9 cellular contexts compared by ENCODE assay signal in the genomic region with DNA sequence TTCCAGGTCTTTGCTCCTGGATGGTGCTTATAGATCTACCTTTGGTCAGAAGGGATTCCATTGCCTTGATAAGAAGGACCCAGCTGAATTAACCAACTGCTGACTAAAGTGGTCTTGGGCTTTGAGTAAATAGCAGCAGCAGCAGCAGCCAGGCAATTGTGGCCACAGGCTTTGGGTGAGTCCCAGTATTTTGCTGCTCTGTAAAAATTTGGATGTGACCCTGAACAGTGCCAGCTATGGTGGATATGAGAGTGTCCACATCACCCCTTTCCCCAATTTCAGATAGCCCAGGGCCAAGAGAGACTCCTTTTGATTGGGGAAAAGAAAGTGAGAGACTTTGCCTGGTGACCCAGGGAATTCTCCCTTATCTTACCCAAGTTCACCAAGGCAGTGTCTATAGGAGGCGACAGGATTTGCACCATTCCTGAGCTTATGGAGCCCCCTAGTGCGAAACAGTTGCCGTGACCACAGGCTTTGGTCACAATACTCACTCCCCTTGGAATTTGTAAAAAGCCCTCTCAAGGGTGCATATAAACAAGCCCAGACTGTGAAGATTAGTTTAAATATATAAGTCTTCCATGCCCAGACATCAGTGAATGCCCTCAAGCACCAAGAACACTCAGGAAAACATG.
DNase-seq lines count a peak whose midpoint lies in the region; ATAC-seq and TF ChIP-seq lines count a peak whose summit lies in the region.
"Had no signal": no experiment of that assay in that cellular context is flagged by ENCODE, and none has a peak within 500 bp of the region (broad histone marks: within the 10 kb centered on the region; RNA-seq: fewer than 3 reads in every experiment).

No MANE protein-coding gene starts in this region.

- peak; percentile 77 for ATAC-seq in GM18867 (IDR thresholded peaks at IDR 0.05; ENCODE audit: unreplicated experiment)
- peak; percentile 61 for ATAC-seq in HG03460 (IDR thresholded peaks at IDR 0.05; ENCODE audit: unreplicated experiment)
- ATAC-seq in SK-N-SH treated with all-trans-retinoic acid at 6 μM for 48 hours = peak; percentile 71

- in situ Hi-C loops in G401 (cut with HindIII; ENCODE audit: low sequenced_read_pairs) = no loop called here

- DNase-seq in A172 (ENCODE audit: low spot score) (peak; percentile 28), iPS-NIHi11 (ENCODE audit: low spot score) (peak; percentile 49), G401 (ENCODE audit: low spot score) (no peak), ovary (no peak), tibial nerve (ENCODE audit: low spot score in 2 of 2) (no peak)

- H3K27ac ChIP-seq in ovary (no peak overlapping the region), tibial nerve (no peak overlapping the region)
- H3K27ac ChIP-seq: parathyroid adenoma had no signal

- H3K4me1 ChIP-seq in ovary (ENCODE audit: insufficient read depth) = no peaks in the 10 kb centered on the region
- H3K4me1 ChIP-seq in tibial nerve = no peaks in the 10 kb centered on the region
- H3K4me1 ChIP-seq: parathyroid adenoma had no signal

- TF ChIP-seq EP300 in ovary (IDR thresholded peaks at IDR 0.05) (no peak), tibial nerve (IDR thresholded peaks at IDR 0.05) (no peak)

- H3K36me3 ChIP-seq in ovary = no peaks in the 10 kb centered on the region
- H3K36me3 ChIP-seq in tibial nerve = no peaks in the 10 kb centered on the region

- no peak for TF ChIP-seq POLR2A in ovary (IDR thresholded peaks at IDR 0.05)
- TF ChIP-seq POLR2A in tibial nerve (IDR thresholded peaks at IDR 0.05) = no peak

- H3K27me3 ChIP-seq in ovary (no peaks in the 10 kb centered on the region), tibial nerve (no peaks in the 10 kb centered on the region)

- 5 to 19% (median 12%) methylated on average over 3 of the region's 3 CpGs for WGBS in ovary, 3 donors
- WGBS in tibial nerve, 2 donors = 9 to 21% methylated on average over 3 of the region's 3 CpGs

- intact Hi-C loops in ovary (cut with DNase I) = no loop called here

- H3K4me3 ChIP-seq in ovary (no peak overlapping the region), tibial nerve (no peak overlapping the region)

- H3K9me3 ChIP-seq in ovary (no peaks in the 10 kb centered on the region), tibial nerve (peaks cover 0 to 13% (median 3%) of the 10 kb centered on the region in 4 donors)

- TF ChIP-seq CTCF in ovary (IDR thresholded peaks at IDR 0.05) (no peak), tibial nerve (IDR thresholded peaks at IDR 0.05) (no peak)

TF ChIP-seq in SK-N-SH treated with all-trans-retinoic acid at 6 μM for 48 hours, 23 proteins besides CTCF, POLR2A, EP300 and RAD21:
- TF ChIP-seq RARB (CRISPR knock-in tag; IDR thresholded peaks at IDR 0.05) (no peak), OSR1 (CRISPR knock-in tag; IDR thresholded peaks at IDR 0.05) (no peak), ZNF8 (CRISPR knock-in tag; IDR thresholded peaks at IDR 0.05) (no peak), TOX (CRISPR knock-in tag; IDR thresholded peaks at IDR 0.05; ENCODE audit: borderline replicate concordance) (no peak), ZFP30 (CRISPR knock-in tag; IDR thresholded peaks at IDR 0.05) (no peak), ARNTL (CRISPR knock-in tag; IDR thresholded peaks at IDR 0.05; ENCODE audit: borderline replicate concordance, low read depth) (no peak), ISL1 (CRISPR knock-in tag; IDR thresholded peaks at IDR 0.05) (no peak), CSDC2 (CRISPR knock-in tag; IDR thresholded peaks at IDR 0.05) (no peak), ZC3H10 (CRISPR knock-in tag; IDR thresholded peaks at IDR 0.05) (no peak), ZFP3 (CRISPR knock-in tag; IDR thresholded peaks at IDR 0.05) (no peak), GLIS3 (CRISPR knock-in tag; IDR thresholded peaks at IDR 0.05) (no peak), BACH2 (CRISPR knock-in tag; IDR thresholded peaks at IDR 0.05; ENCODE audit: borderline replicate concordance) (no peak), ESRRG (CRISPR knock-in tag; IDR thresholded peaks at IDR 0.05) (no peak)
- TF ChIP-seq, protein P1, sequence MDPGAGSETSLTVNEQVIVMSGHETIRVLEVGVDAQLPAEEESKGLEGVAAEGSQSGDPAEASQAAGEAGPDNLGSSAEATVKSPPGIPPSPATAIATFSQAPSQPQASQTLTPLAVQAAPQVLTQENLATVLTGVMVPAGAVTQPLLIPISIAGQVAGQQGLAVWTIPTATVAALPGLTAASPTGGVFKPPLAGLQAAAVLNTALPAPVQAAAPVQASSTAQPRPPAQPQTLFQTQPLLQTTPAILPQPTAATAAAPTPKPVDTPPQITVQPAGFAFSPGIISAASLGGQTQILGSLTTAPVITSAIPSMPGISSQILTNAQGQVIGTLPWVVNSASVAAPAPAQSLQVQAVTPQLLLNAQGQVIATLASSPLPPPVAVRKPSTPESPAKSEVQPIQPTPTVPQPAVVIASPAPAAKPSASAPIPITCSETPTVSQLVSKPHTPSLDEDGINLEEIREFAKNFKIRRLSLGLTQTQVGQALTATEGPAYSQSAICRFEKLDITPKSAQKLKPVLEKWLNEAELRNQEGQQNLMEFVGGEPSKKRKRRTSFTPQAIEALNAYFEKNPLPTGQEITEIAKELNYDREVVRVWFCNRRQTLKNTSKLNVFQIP (CRISPR knock-in tag; IDR thresholded peaks at IDR 0.05; ENCODE audit: borderline replicate concordance, low read depth) = no peak
- TF ChIP-seq, protein P2, sequence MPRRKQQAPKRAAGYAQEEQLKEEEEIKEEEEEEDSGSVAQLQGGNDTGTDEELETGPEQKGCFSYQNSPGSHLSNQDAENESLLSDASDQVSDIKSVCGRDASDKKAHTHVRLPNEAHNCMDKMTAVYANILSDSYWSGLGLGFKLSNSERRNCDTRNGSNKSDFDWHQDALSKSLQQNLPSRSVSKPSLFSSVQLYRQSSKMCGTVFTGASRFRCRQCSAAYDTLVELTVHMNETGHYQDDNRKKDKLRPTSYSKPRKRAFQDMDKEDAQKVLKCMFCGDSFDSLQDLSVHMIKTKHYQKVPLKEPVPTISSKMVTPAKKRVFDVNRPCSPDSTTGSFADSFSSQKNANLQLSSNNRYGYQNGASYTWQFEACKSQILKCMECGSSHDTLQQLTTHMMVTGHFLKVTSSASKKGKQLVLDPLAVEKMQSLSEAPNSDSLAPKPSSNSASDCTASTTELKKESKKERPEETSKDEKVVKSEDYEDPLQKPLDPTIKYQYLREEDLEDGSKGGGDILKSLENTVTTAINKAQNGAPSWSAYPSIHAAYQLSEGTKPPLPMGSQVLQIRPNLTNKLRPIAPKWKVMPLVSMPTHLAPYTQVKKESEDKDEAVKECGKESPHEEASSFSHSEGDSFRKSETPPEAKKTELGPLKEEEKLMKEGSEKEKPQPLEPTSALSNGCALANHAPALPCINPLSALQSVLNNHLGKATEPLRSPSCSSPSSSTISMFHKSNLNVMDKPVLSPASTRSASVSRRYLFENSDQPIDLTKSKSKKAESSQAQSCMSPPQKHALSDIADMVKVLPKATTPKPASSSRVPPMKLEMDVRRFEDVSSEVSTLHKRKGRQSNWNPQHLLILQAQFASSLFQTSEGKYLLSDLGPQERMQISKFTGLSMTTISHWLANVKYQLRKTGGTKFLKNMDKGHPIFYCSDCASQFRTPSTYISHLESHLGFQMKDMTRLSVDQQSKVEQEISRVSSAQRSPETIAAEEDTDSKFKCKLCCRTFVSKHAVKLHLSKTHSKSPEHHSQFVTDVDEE (CRISPR knock-in tag; IDR thresholded peaks at IDR 0.05) = no peak
- TF ChIP-seq, protein P3, sequence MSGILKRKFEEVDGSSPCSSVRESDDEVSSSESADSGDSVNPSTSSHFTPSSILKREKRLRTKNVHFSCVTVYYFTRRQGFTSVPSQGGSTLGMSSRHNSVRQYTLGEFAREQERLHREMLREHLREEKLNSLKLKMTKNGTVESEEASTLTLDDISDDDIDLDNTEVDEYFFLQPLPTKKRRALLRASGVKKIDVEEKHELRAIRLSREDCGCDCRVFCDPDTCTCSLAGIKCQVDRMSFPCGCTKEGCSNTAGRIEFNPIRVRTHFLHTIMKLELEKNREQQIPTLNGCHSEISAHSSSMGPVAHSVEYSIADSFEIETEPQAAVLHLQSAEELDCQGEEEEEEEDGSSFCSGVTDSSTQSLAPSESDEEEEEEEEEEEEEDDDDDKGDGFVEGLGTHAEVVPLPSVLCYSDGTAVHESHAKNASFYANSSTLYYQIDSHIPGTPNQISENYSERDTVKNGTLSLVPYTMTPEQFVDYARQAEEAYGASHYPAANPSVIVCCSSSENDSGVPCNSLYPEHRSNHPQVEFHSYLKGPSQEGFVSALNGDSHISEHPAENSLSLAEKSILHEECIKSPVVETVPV (CRISPR knock-in tag; IDR thresholded peaks at IDR 0.05) = no peak
- TF ChIP-seq, protein P4, sequence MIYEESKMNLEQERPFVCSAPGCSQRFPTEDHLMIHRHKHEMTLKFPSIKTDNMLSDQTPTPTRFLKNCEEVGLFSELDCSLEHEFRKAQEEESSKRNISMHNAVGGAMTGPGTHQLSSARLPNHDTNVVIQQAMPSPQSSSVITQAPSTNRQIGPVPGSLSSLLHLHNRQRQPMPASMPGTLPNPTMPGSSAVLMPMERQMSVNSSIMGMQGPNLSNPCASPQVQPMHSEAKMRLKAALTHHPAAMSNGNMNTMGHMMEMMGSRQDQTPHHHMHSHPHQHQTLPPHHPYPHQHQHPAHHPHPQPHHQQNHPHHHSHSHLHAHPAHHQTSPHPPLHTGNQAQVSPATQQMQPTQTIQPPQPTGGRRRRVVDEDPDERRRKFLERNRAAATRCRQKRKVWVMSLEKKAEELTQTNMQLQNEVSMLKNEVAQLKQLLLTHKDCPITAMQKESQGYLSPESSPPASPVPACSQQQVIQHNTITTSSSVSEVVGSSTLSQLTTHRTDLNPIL (CRISPR knock-in tag; IDR thresholded peaks at IDR 0.05; ENCODE audit: low read depth) = no peak
TF ChIP-seq in SK-N-SH treated with all-trans-retinoic acid at 6 μM for 48 hours: peak in this region for 0.

Comparison
In these comparisons a context has a peak if more than half of its experiments do, and no peak if none do; other contexts are left out.
1. DNase-seq: peak in A172 (single experiment) and iPS-NIHi11 (single experiment); none in G401 (single experiment), ovary (0 of 5) and tibial nerve (0 of 2).
2. Peak in every context shown above with its lines, with median percentiles within 50 percentile points of each other: ATAC-seq.